In genomic region chr20:63919130-63919529, GRCh38 we compare ENCODE assay signal across 25 cellular contexts. TPM values are rescaled to one million over a fixed set of nuclear protein-coding genes. Genes with fewer than 3 reads are reported as not detected.
"Had no signal": no experiment of that assay in that cellular context is flagged by ENCODE, and none has a peak within 500 bp of the region (broad histone marks: within the 10 kb centered on the region; RNA-seq: fewer than 3 reads in every experiment).

No MANE protein-coding gene starts in this region.

- H3K4me3 ChIP-seq: esophagus muscularis mucosa, hepatocyte, psoas muscle, right lobe of liver, spleen, suprapubic skin, tibial artery, upper lobe of left lung, uterus had no signal

- FAIRE-seq: kidney had no signal

- H3K36me3 ChIP-seq: uterus had no signal

- DNase-seq: effector memory CD8-positive, alpha-beta T cell; foreskin fibroblast; kidney; mesendoderm; naive B cell; psoas muscle; retina; right lobe of liver; spleen; stimulated activated CD4-positive, alpha-beta T cell treated with anti-CD3 and anti-CD28 coated beads, Interleukin-15, amount 100 ng/mL, for 24 hours; stimulated activated CD4-positive, alpha-beta T cell treated with anti-CD3 and anti-CD28 coated beads, Interleukin-1b, Interleukin-23, amount 100 ng/mL, for 48 hours; stimulated activated CD4-positive, alpha-beta T cell treated with anti-CD3 and anti-CD28 coated beads, Interleukin-4, amount 100 ng/mL, for 4 hours; stimulated activated naive CD4-positive, alpha-beta T cell treated with Interleukin-2 at 50 U/mL for 16 hours; tibial artery; upper lobe of left lung; uterus had no signal

- H3K4me1 ChIP-seq: parathyroid adenoma, psoas muscle, right lobe of liver, suprapubic skin, tibial artery, upper lobe of left lung, uterus had no signal

- H3K4me3 Mint-ChIP-seq: effector memory CD8-positive, alpha-beta T cell; nephron had no signal

- H3K27ac Mint-ChIP-seq: nephron had no signal

- H3K9me3 Mint-ChIP-seq: effector memory CD8-positive, alpha-beta T cell had no signal

- H3K27me3 Mint-ChIP-seq: effector memory CD8-positive, alpha-beta T cell; naive B cell had no signal

- ATAC-seq: effector memory CD8-positive, alpha-beta T cell; psoas muscle; right lobe of liver had no signal

- H3K4me2 ChIP-seq: hepatocyte had no signal

- H3K27ac ChIP-seq: epithelial cell of prostate, esophagus muscularis mucosa, hepatocyte, parathyroid adenoma, psoas muscle, right lobe of liver, spleen, suprapubic skin, tibial artery, upper lobe of left lung, uterus had no signal

- H3K27me3 ChIP-seq: esophagus muscularis mucosa, hepatocyte, right lobe of liver, spleen, suprapubic skin, tibial artery, upper lobe of left lung, uterus had no signal

- H3K9ac ChIP-seq: parathyroid adenoma had no signal

- H3K9me3 ChIP-seq: esophagus muscularis mucosa, psoas muscle, right lobe of liver, tibial artery had no signal

- H2AFZ ChIP-seq: hepatocyte, parathyroid adenoma had no signal

RNA-seq across cellular contexts. Expression of gene ABHD16B, which starts 57.8 kb away (rescaled TPM):
- total RNA-seq: esophagus muscularis mucosa, hepatocyte, kidney, liver, lung microvascular endothelial cell, omental fat pad, psoas muscle, right lobe of liver, spleen, suprapubic skin, uterus had no signal
